ENCODE assay signal across 8 cellular contexts in genomic region chr6:26330835-26331808, GRCh38. TPM values are rescaled to one million over a fixed set of nuclear protein-coding genes. Genes with fewer than 3 reads are reported as not detected.
DNase-seq lines count a peak whose midpoint lies in the region; ATAC-seq and TF ChIP-seq lines count a peak whose summit lies in the region.

No MANE protein-coding gene starts in this region.

- no peak for TF ChIP-seq RAD21 in neural cell (conservative IDR thresholded peaks at IDR 0.05)

- H3K27ac Mint-ChIP-seq in T-helper 1 cell treated with Interleukin-12 subunit alpha and Interleukin-12 subunit beta and Interleukin-4 antibody, amounts not matched to agents 30 μg/mL and 1 μg/mL, for 36 hours = peak overlapping the region; percentile 83
- H3K27ac Mint-ChIP-seq in central memory CD8-positive, alpha-beta T cell (ENCODE audit: low read depth) = peak overlapping the region; percentile 96

- H3K36me3 ChIP-seq in KOPT-K1 (ENCODE audit: insufficient read depth, low read length) (no peaks in the 10 kb centered on the region), neural cell (ENCODE audit: insufficient read depth, low read length) (no peaks in the 10 kb centered on the region)

- H3K4me2 ChIP-seq in neural cell (ENCODE audit: low read length) = peak overlapping the region; percentile 46

- no peaks in the 10 kb centered on the region for H3K79me2 ChIP-seq in neural cell (replicated peaks; ENCODE audit: insufficient read depth, low read length)

- H3K4me3 Mint-ChIP-seq in T-helper 1 cell treated with Interleukin-12 subunit alpha and Interleukin-12 subunit beta and Interleukin-4 antibody, amounts not matched to agents 30 μg/mL and 1 μg/mL, for 36 hours = peak overlapping the region; percentile 86
- H3K4me3 Mint-ChIP-seq in central memory CD8-positive, alpha-beta T cell = peak overlapping the region; percentile 80

- TF ChIP-seq EP300 in neural cell (conservative IDR thresholded peaks at IDR 0.05; ENCODE audit: poor library complexity, severe bottlenecking) = no peak

- DNase-seq in EH (ENCODE audit: low read depth) (peak; percentile 44), GDM1 (lab: John Stamatoyannopoulos, UW) (no peak), T-helper 9 cell (no peak)
- DNase-seq in central memory CD8-positive, alpha-beta T cell (ENCODE audit: low spot score in 2 of 2) = peak in 1 of 2 donors; percentile 32

- peaks cover 34% of the 10 kb centered on the region for H3K27me3 Mint-ChIP-seq in T-helper 1 cell treated with Interleukin-12 subunit alpha and Interleukin-12 subunit beta and Interleukin-4 antibody, amounts not matched to agents 30 μg/mL and 1 μg/mL, for 36 hours (ENCODE audit: low read depth)
- H3K27me3 Mint-ChIP-seq in central memory CD8-positive, alpha-beta T cell = peaks cover 21% of the 10 kb centered on the region

- ATAC-seq in central memory CD8-positive, alpha-beta T cell (replicated peaks; ENCODE audit: extremely low read depth, poor library complexity, severe bottlenecking) = peak; percentile 44
- ATAC-seq in HG03521 (IDR thresholded peaks at IDR 0.05; ENCODE audit: unreplicated experiment) = no peak

- no peak for TF ChIP-seq CTCF in neural cell (IDR thresholded peaks at IDR 0.05; ENCODE audit: poor library complexity, severe bottlenecking)

- no peaks in the 10 kb centered on the region for H3F3A ChIP-seq in neural cell (ENCODE audit: insufficient read depth, low read length, poor library complexity, severe bottlenecking)

- peak overlapping the region; percentile 58 for H3K4me3 ChIP-seq in neural cell (ENCODE audit: low read length)

- H3K9me2 ChIP-seq in neural cell (ENCODE audit: insufficient read depth, low read length) = no peaks in the 10 kb centered on the region

- no peaks in the 10 kb centered on the region for H3K9me3 Mint-ChIP-seq in T-helper 1 cell treated with Interleukin-12 subunit alpha and Interleukin-12 subunit beta and Interleukin-4 antibody, amounts not matched to agents 30 μg/mL and 1 μg/mL, for 36 hours
- no peaks in the 10 kb centered on the region for H3K9me3 Mint-ChIP-seq in central memory CD8-positive, alpha-beta T cell

- peaks cover 62% of the 10 kb centered on the region for H3K27me3 ChIP-seq in neural cell (ENCODE audit: insufficient read depth, low read depth, low read length)

- no peak overlapping the region for H3K9ac ChIP-seq in neural cell (ENCODE audit: low read length)

- H3K36me3 Mint-ChIP-seq in T-helper 1 cell treated with Interleukin-12 subunit alpha and Interleukin-12 subunit beta and Interleukin-4 antibody, amounts not matched to agents 30 μg/mL and 1 μg/mL, for 36 hours (ENCODE audit: low read depth) = peaks cover 1% of the 10 kb centered on the region
- peaks cover 52% of the 10 kb centered on the region for H3K36me3 Mint-ChIP-seq in central memory CD8-positive, alpha-beta T cell (ENCODE audit: insufficient read depth)

- no peaks in the 10 kb centered on the region for H4K20me1 ChIP-seq in neural cell (ENCODE audit: insufficient read depth)

- no peak overlapping the region for H2AFZ ChIP-seq in neural cell (ENCODE audit: low read depth, low read length)

- peak overlapping the region; percentile 26 for H3K27ac ChIP-seq in KOPT-K1 (ENCODE audit: low read depth, low read length, poor library complexity, severe bottlenecking)
- no peak overlapping the region for H3K27ac ChIP-seq in neural cell (ENCODE audit: low read length)

- H3K9me3 ChIP-seq in KOPT-K1 (ENCODE audit: insufficient read depth, low read length, poor library complexity, severe bottlenecking) = no peaks in the 10 kb centered on the region
- no peaks in the 10 kb centered on the region for H3K9me3 ChIP-seq in neural cell (ENCODE audit: low read length)

- peaks cover 49% of the 10 kb centered on the region for H3K4me1 Mint-ChIP-seq in T-helper 1 cell treated with Interleukin-12 subunit alpha and Interleukin-12 subunit beta and Interleukin-4 antibody, amounts not matched to agents 30 μg/mL and 1 μg/mL, for 36 hours (ENCODE audit: low read depth)
- H3K4me1 Mint-ChIP-seq in central memory CD8-positive, alpha-beta T cell = peaks cover 52% of the 10 kb centered on the region

TF ChIP-seq in neural cell, 6 proteins besides CTCF, POLR2A, EP300 and RAD21:
- TF ChIP-seq TAF1 (IDR thresholded peaks at IDR 0.05; ENCODE audit: low read depth) = no peak
- TF ChIP-seq POLR2AphosphoS5 (IDR thresholded peaks at IDR 0.05) = peak; percentile 11

RNA-seq across cellular contexts. Expression of gene BTN3A2, which starts 33.9 kb away (rescaled TPM):
- polyA plus RNA-seq in neural cell = 0.42 and 2.2 TPM in 2 replicates
- 4.1 and 5.4 TPM in 2 replicates for polyA minus RNA-seq in neural cell

RNA-seq across cellular contexts. Expression of gene BTN2A2, which starts 51.8 kb away (rescaled TPM):
- polyA plus RNA-seq in neural cell = 3.2 and 3.8 TPM in 2 replicates
- 1.5 and 1.7 TPM in 2 replicates for polyA minus RNA-seq in neural cell
